Comparison of ENCODE assay signal across 25 cellular contexts in genomic region chr14:67056684-67057083, GRCh38.
"Had no signal": no experiment of that assay in that cellular context is flagged by ENCODE, and none has a peak within 500 bp of the region (broad histone marks: within the 10 kb centered on the region; RNA-seq: fewer than 3 reads in every experiment).

No MANE protein-coding gene starts in this region.

- H3K4me1 ChIP-seq: heart right ventricle, parathyroid adenoma, psoas muscle, right lobe of liver, suprapubic skin, tibial artery, vagina had no signal

- H3K9me3 ChIP-seq: psoas muscle, right lobe of liver, suprapubic skin, vagina had no signal

- H3K27ac ChIP-seq: heart right ventricle, hepatocyte, neural progenitor cell, neutrophil, parathyroid adenoma, psoas muscle, right lobe of liver, skin epidermis, suprapubic skin, thoracic aorta, tibial artery, vagina had no signal

- DNase-seq: heart right ventricle; islet precursor cell; kidney glomerular epithelial cell; left cardiac atrium; mesendoderm; naive B cell; natural killer cell; nephron progenitor cell; occipital lobe; stimulated activated CD4-positive, alpha-beta T cell treated with anti-CD3 and anti-CD28 coated beads, Interleukin-4, amount 100 ng/mL, for 24 hours; stimulated activated naive CD4-positive, alpha-beta T cell treated with Interleukin-2 at 50 U/mL for 16 hours; tibial artery had no signal

- H3K36me3 ChIP-seq: neural progenitor cell, neutrophil, vagina had no signal

- H3K27me3 ChIP-seq: heart right ventricle, hepatocyte, neural progenitor cell, neutrophil, right lobe of liver, suprapubic skin, tibial artery, vagina had no signal

- H3K4me3 ChIP-seq: heart right ventricle, hepatocyte, lung, neural progenitor cell, psoas muscle, right lobe of liver, skin epidermis, suprapubic skin, thoracic aorta, tibial artery, vagina had no signal

- ATAC-seq: left cardiac atrium; left lobe of liver; natural killer cell; psoas muscle; stimulated activated effector memory CD8-positive, alpha-beta T cell treated with anti-CD3 and anti-CD28 coated beads, Interleukin-12 subunit alpha, Interleukin-12 subunit beta, amount 100 ng/mL, for 72 hours had no signal
